In the genomic region with DNA sequence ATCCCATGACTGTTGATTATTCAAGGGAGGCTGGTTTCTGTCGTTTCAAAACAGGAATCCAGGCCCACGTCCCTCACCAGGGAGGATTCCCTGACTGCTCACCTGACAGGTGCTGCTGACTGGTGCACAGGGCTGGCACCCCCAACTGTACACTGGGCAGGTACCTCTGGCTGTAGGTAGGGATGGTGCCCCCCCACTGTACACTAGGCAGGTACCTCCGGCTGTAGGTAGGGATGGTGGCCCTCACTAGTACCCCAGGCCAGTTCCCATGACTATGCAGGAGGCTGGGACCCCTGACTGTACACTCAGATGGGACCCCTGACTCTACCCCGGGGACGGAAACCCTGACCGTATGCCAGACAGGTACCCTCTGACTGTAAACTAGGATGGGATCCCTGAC, we compare ENCODE assay signal across 26 cellular contexts.
"Had no signal": no experiment of that assay in that cellular context is flagged by ENCODE, and none has a peak within 500 bp of the region (broad histone marks: within the 10 kb centered on the region; RNA-seq: fewer than 3 reads in every experiment).

No MANE protein-coding gene starts in this region.

- H3K27ac Mint-ChIP-seq: nephron progenitor cell; progenitor cell of endocrine pancreas; stimulated activated effector memory CD8-positive, alpha-beta T cell treated with anti-CD3 and anti-CD28 coated beads, Interleukin-12 subunit alpha, Interleukin-12 subunit beta, amount 100 ng/mL, for 72 hours had no signal

- DNase-seq: dorsolateral prefrontal cortex; effector CD4-positive, alpha-beta T cell; foreskin keratinocyte; heart left ventricle; left cardiac atrium; left lung; mesenchymal stem cell; midbrain; naive thymus-derived CD4-positive, alpha-beta T cell; nephron progenitor cell; pancreas; right lobe of liver; stimulated activated CD4-positive, alpha-beta T cell treated with anti-CD3 and anti-CD28 coated beads, Interleukin-2, amount 100 ng/mL, for 24 hours; stimulated activated CD4-positive, alpha-beta T cell treated with anti-CD3 and anti-CD28 coated beads, Interleukin-4, amount 100 ng/mL, for 24 hours; stimulated activated naive CD4-positive, alpha-beta T cell treated with Interleukin-2 at 50 U/mL for 16 hours; stomach had no signal

- H3K36me3 ChIP-seq: esophagus muscularis mucosa, gastroesophageal sphincter, heart left ventricle, left lung, neutrophil, pancreas, right lobe of liver, stomach, thoracic aorta, tibial nerve, upper lobe of left lung had no signal

- H3K4me1 ChIP-seq: foreskin keratinocyte had no signal

- H3K9me3 ChIP-seq: esophagus muscularis mucosa, gastroesophageal sphincter, heart left ventricle, left lung, neutrophil, pancreas, right lobe of liver, stomach, thoracic aorta, tibial nerve, upper lobe of left lung had no signal

- H3K4me3 ChIP-seq: dorsolateral prefrontal cortex, esophagus muscularis mucosa, gastroesophageal sphincter, heart left ventricle, hepatocyte, left lung, pancreas, right lobe of liver, smooth muscle cell, stomach, thoracic aorta, tibial nerve, upper lobe of left lung had no signal

- H3K27ac ChIP-seq: dorsolateral prefrontal cortex, esophagus muscularis mucosa, foreskin keratinocyte, gastroesophageal sphincter, heart left ventricle, hepatocyte, left lung, neutrophil, pancreas, right lobe of liver, stomach, thoracic aorta, upper lobe of left lung had no signal

- H3K27me3 ChIP-seq: hepatocyte, right lobe of liver, upper lobe of left lung had no signal

- H3K4me3 Mint-ChIP-seq: naive thymus-derived CD4-positive, alpha-beta T cell; nephron progenitor cell; stimulated activated effector memory CD8-positive, alpha-beta T cell treated with anti-CD3 and anti-CD28 coated beads, Interleukin-12 subunit alpha, Interleukin-12 subunit beta, amount 100 ng/mL, for 72 hours had no signal

- H3K36me3 Mint-ChIP-seq: naive thymus-derived CD4-positive, alpha-beta T cell; stimulated activated effector memory CD8-positive, alpha-beta T cell treated with anti-CD3 and anti-CD28 coated beads, Interleukin-12 subunit alpha, Interleukin-12 subunit beta, amount 100 ng/mL, for 72 hours had no signal

- ATAC-seq: foreskin keratinocyte; gastroesophageal sphincter; heart left ventricle; left cardiac atrium; left lung; naive thymus-derived CD4-positive, alpha-beta T cell; pancreas; right lobe of liver; stimulated activated effector memory CD8-positive, alpha-beta T cell treated with anti-CD3 and anti-CD28 coated beads, Interleukin-12 subunit alpha, Interleukin-12 subunit beta, amount 100 ng/mL, for 72 hours had no signal

- H3K4me1 Mint-ChIP-seq: stimulated activated effector memory CD8-positive, alpha-beta T cell treated with anti-CD3 and anti-CD28 coated beads, Interleukin-12 subunit alpha, Interleukin-12 subunit beta, amount 100 ng/mL, for 72 hours had no signal

- H3K9me3 Mint-ChIP-seq: naive thymus-derived CD4-positive, alpha-beta T cell; stimulated activated effector memory CD8-positive, alpha-beta T cell treated with anti-CD3 and anti-CD28 coated beads, Interleukin-12 subunit alpha, Interleukin-12 subunit beta, amount 100 ng/mL, for 72 hours had no signal
